Comparison of ENCODE assay signal across 1 cellular context in genomic region chr4:48774760-48775398, GRCh38.
TF ChIP-seq lines count a peak whose summit lies in the region.

No MANE protein-coding gene starts in this region.

TF ChIP-seq in GM12878, 131 proteins besides CTCF, POLR2A, EP300 and RAD21:
- TF ChIP-seq RBBP5 (conservative IDR thresholded peaks at IDR 0.05), result no peak
- TF ChIP-seq CEBPB (IDR thresholded peaks at IDR 0.05; ENCODE audit: borderline replicate concordance in 1 of 2, low read depth in 2 of 2, low read length in 2 of 2), result no peak
- TF ChIP-seq IRF3 (IDR thresholded peaks at IDR 0.05), result no peak
- no peak for TF ChIP-seq CREM (IDR thresholded peaks at IDR 0.05; ENCODE audit: low read depth)
- TF ChIP-seq SRF (IDR thresholded peaks at IDR 0.05; ENCODE audit: low read depth in 2 of 2, low read length in 2 of 2), result no peak
- no peak for TF ChIP-seq MLLT1 (IDR thresholded peaks at IDR 0.05)
- no peak for TF ChIP-seq SIX5 (IDR thresholded peaks at IDR 0.05; ENCODE audit: low read depth, low read length, severe bottlenecking)
- no peak for TF ChIP-seq SREBF1 (IDR thresholded peaks at IDR 0.05; ENCODE audit: low read length)
- no peak for TF ChIP-seq MEF2B (IDR thresholded peaks at IDR 0.05; ENCODE audit: partially characterized antibody, poor library complexity, severe bottlenecking)
- no peak for TF ChIP-seq ATF3 (IDR thresholded peaks at IDR 0.05; ENCODE audit: borderline replicate concordance, extremely low read depth, low read depth, low read length)
- TF ChIP-seq NFXL1 (IDR thresholded peaks at IDR 0.05; ENCODE audit: borderline replicate concordance), result no peak
- no peak for TF ChIP-seq SP1 (IDR thresholded peaks at IDR 0.05; ENCODE audit: low read depth, low read length)
- no peak for TF ChIP-seq SUZ12 (IDR thresholded peaks at IDR 0.05; ENCODE audit: unreplicated experiment)
